Comparison of ENCODE assay signal across 1 cellular context in the genomic region with DNA sequence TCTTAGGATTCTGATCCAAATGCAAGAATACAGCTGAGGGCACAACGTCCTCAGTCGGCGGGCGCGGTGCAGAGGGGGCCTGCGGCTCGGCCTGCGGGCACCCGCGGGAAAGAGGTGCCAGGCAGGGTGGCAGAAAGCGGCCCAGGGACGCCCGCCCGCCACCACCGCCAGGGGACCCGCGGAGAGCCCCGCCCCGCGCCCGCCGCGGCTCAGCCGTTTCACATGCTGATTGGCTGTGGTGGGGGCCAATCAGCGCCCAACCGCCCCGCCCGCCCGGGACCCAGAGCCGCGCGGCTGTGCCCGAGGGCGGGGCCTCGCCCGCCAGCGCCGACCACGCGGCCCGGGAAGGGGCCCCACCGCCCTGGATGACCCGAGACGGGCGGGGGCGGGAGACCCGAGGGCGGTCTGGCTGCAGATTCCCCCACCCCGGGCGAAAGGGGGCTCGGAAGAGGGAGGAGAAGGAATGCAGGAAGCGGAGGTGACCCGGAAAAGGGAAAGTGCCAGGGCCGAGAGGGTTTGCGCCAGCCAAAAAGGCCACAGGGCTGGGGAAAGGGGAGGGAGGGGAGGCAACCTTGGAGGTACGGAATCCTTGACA.
TF ChIP-seq lines count a peak whose summit lies in the region.

No MANE protein-coding gene starts in this region.

TF ChIP-seq in H1, 55 proteins besides CTCF, POLR2A, EP300 and RAD21 (continued from another document):
- TF ChIP-seq, protein P1, sequence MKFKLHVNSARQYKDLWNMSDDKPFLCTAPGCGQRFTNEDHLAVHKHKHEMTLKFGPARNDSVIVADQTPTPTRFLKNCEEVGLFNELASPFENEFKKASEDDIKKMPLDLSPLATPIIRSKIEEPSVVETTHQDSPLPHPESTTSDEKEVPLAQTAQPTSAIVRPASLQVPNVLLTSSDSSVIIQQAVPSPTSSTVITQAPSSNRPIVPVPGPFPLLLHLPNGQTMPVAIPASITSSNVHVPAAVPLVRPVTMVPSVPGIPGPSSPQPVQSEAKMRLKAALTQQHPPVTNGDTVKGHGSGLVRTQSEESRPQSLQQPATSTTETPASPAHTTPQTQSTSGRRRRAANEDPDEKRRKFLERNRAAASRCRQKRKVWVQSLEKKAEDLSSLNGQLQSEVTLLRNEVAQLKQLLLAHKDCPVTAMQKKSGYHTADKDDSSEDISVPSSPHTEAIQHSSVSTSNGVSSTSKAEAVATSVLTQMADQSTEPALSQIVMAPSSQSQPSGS (IDR thresholded peaks at IDR 0.05; ENCODE audit: low read length), result no peak
- TF ChIP-seq ASH2L (IDR thresholded peaks at IDR 0.05; ENCODE audit: low read length), result peak; percentile 98
- no peak for TF ChIP-seq JUN (IDR thresholded peaks at IDR 0.05; ENCODE audit: low read depth, low read length)
- TF ChIP-seq CEBPB (IDR thresholded peaks at IDR 0.05; ENCODE audit: low read depth, low read length), result no peak
- TF ChIP-seq CREB1 (IDR thresholded peaks at IDR 0.05), result no peak
- no peak for TF ChIP-seq CBX8 (IDR thresholded peaks at IDR 0.05; ENCODE audit: borderline replicate concordance, low read depth, low read length)
- no peak for TF ChIP-seq JUND (IDR thresholded peaks at IDR 0.05; ENCODE audit: low read length)
- TF ChIP-seq POLR2AphosphoS5 (IDR thresholded peaks at IDR 0.05; ENCODE audit: low read depth, low read length), result no peak
- TF ChIP-seq BACH1 (IDR thresholded peaks at IDR 0.05; ENCODE audit: low read length), result no peak
- no peak for TF ChIP-seq SIX5 (IDR thresholded peaks at IDR 0.05; ENCODE audit: low read depth, low read length)
- TF ChIP-seq SP1 (IDR thresholded peaks at IDR 0.05; ENCODE audit: low read depth, low read length), result 0 out of 2 replicates have a peak, but pooled peaks have one; percentile 24
- 0 out of 2 replicates have a peak, but pooled peaks have one; percentile 17 for TF ChIP-seq GTF2F1 (IDR thresholded peaks at IDR 0.05; ENCODE audit: borderline replicate concordance, low read depth, low read length)
- no peak for TF ChIP-seq RNF2 (IDR thresholded peaks at IDR 0.05; ENCODE audit: borderline replicate concordance, low read depth, low read length, missing control alignments, poor library complexity, severe bottlenecking)
- TF ChIP-seq, protein P2, sequence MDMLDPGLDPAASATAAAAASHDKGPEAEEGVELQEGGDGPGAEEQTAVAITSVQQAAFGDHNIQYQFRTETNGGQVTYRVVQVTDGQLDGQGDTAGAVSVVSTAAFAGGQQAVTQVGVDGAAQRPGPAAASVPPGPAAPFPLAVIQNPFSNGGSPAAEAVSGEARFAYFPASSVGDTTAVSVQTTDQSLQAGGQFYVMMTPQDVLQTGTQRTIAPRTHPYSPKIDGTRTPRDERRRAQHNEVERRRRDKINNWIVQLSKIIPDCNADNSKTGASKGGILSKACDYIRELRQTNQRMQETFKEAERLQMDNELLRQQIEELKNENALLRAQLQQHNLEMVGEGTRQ (IDR thresholded peaks at IDR 0.05; ENCODE audit: low read length), result no peak
- peak; percentile 8; the same call in 1 of the 2 replicates for TF ChIP-seq TBP (IDR thresholded peaks at IDR 0.05; ENCODE audit: low read depth, low read length)
- TF ChIP-seq RBBP5 (IDR thresholded peaks at IDR 0.05; ENCODE audit: borderline replicate concordance, low read depth, low read length), result peak; percentile 60
- TF ChIP-seq GABPA (IDR thresholded peaks at IDR 0.05; ENCODE audit: borderline replicate concordance, insufficient read depth, low read length), result no peak
- no peak for TF ChIP-seq BCL11A (IDR thresholded peaks at IDR 0.05; ENCODE audit: low read depth in 2 of 2, low read length in 2 of 2)
- TF ChIP-seq YY1 (IDR thresholded peaks at IDR 0.05; ENCODE audit: low read depth, low read length), result 0 out of 2 replicates have a peak, but pooled peaks have one; percentile 30
- TF ChIP-seq SUZ12 (IDR thresholded peaks at IDR 0.05; ENCODE audit: low read length), result 0 out of 2 replicates have a peak, but pooled peaks have one; percentile 1
- no peak; the same call in 1 of the 2 replicates for TF ChIP-seq CHD2 (IDR thresholded peaks at IDR 0.05; ENCODE audit: low read length)
- TF ChIP-seq EGR1 (IDR thresholded peaks at IDR 0.05; ENCODE audit: borderline replicate concordance, low read depth, low read length), result peak; percentile 93
- TF ChIP-seq SRF (IDR thresholded peaks at IDR 0.05; ENCODE audit: low read depth, low read length), result no peak
- TF ChIP-seq HDAC6 (IDR thresholded peaks at IDR 0.05; ENCODE audit: low read depth, low read length), result no peak
- TF ChIP-seq NRF1 (IDR thresholded peaks at IDR 0.05; ENCODE audit: low read depth, low read length), result no peak
- no peak for TF ChIP-seq CBX5 (IDR thresholded peaks at IDR 0.05; ENCODE audit: low read depth, low read length)
- no peak for TF ChIP-seq TAF1 (IDR thresholded peaks at IDR 0.05; ENCODE audit: low read depth, low read length)
- TF ChIP-seq PHF8 (conservative IDR thresholded peaks at IDR 0.05; ENCODE audit: low read depth, low read length), result peak; percentile 86
- no peak for TF ChIP-seq SIN3A (conservative IDR thresholded peaks at IDR 0.05 in 1 of 2, IDR thresholded peaks at IDR 0.05 in 1 of 2; ENCODE audit: low read depth in 1 of 2, low read length in 2 of 2)
- TF ChIP-seq HDAC2 (IDR thresholded peaks at IDR 0.05; ENCODE audit: borderline replicate concordance in 1 of 2, low read depth in 2 of 2, low read length in 2 of 2), result no peak
- TF ChIP-seq CHD1 (IDR thresholded peaks at IDR 0.05; ENCODE audit: low read depth, low read length), result no peak
- no peak for TF ChIP-seq SIRT6 (IDR thresholded peaks at IDR 0.05; ENCODE audit: low read length)
- TF ChIP-seq EZH2 (IDR thresholded peaks at IDR 0.05; ENCODE audit: low read depth, low read length, severe bottlenecking), result no peak
- TF ChIP-seq FOSL1 (IDR thresholded peaks at IDR 0.05; ENCODE audit: insufficient read depth, low read depth, low read length), result no peak
- TF ChIP-seq ZNF274 (IDR thresholded peaks at IDR 0.05; ENCODE audit: borderline replicate concordance, extremely low read depth, low read length), result no peak
- TF ChIP-seq RXRA (IDR thresholded peaks at IDR 0.05; ENCODE audit: insufficient read depth, low read depth, low read length), result no peak
- no peak for TF ChIP-seq CHD7 (IDR thresholded peaks at IDR 0.05; ENCODE audit: insufficient replicate concordance, low read length)
- no peak for TF ChIP-seq KDM5A (IDR thresholded peaks at IDR 0.05; ENCODE audit: low read length)
- TF ChIP-seq TEAD4 (IDR thresholded peaks at IDR 0.05; ENCODE audit: low read depth, low read length), result peak; percentile 91
- TF ChIP-seq MAFK (IDR thresholded peaks at IDR 0.05; ENCODE audit: low read depth, low read length), result no peak
- no peak for TF ChIP-seq SP4 (IDR thresholded peaks at IDR 0.05; ENCODE audit: low read length)
- TF ChIP-seq SAP30 (IDR thresholded peaks at IDR 0.05; ENCODE audit: insufficient read depth, insufficient replicate concordance, low read length), result no peak
- TF ChIP-seq KDM4A (IDR thresholded peaks at IDR 0.05; ENCODE audit: low read depth, low read length, severe bottlenecking), result no peak
- TF ChIP-seq, protein P3, sequence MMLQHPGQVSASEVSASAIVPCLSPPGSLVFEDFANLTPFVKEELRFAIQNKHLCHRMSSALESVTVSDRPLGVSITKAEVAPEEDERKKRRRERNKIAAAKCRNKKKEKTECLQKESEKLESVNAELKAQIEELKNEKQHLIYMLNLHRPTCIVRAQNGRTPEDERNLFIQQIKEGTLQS (IDR thresholded peaks at IDR 0.05; ENCODE audit: insufficient read depth, low read depth, low read length), result no peak
- no peak for TF ChIP-seq BRCA1 (IDR thresholded peaks at IDR 0.05; ENCODE audit: low read depth, low read length)
- peak; percentile 91 for TF ChIP-seq CTBP2 (IDR thresholded peaks at IDR 0.05; ENCODE audit: borderline replicate concordance, insufficient read depth, insufficient read length, low read length)
- no peak for TF ChIP-seq SP2 (IDR thresholded peaks at IDR 0.05; ENCODE audit: low read length)
- TF ChIP-seq, protein P4, sequence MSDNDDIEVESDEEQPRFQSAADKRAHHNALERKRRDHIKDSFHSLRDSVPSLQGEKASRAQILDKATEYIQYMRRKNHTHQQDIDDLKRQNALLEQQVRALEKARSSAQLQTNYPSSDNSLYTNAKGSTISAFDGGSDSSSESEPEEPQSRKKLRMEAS (IDR thresholded peaks at IDR 0.05), result peak; percentile 89
- TF ChIP-seq E2F6 (IDR thresholded peaks at IDR 0.05), result peak; percentile 7
- no peak for TF ChIP-seq KDM1A (IDR thresholded peaks at IDR 0.05; ENCODE audit: borderline replicate concordance, low read length)
- TF ChIP-seq TAF7 (optimal IDR thresholded peaks at IDR 0.05; ENCODE audit: borderline replicate concordance, low read depth, low read length), result no peak
